ENCODE assay signal across 1 cellular context in the genomic region with DNA sequence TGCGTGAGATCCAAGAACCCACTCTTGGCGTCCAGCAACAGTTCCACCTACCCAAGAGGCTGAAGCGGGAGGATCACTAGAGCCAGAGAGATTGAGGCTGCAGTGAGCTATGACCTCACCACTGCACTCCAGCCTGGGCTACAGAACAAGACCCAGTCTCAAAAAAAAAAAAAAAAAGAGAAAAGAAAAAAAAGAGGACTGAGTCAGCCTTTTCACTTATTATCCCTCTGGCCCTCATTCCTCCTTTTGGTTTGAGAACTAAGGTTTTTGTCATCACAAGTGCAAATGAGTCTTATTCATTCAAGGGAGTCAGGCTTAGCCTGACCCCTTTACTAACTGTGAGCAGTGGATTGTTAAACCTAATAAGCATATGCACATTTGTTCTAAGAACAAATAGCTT.
A peak's percentile ranks its signal among the peaks of the same experiment; 100 is the strongest.
TF ChIP-seq lines count a peak whose summit lies in the region.

No MANE protein-coding gene starts in this region.

TF ChIP-seq in K562, 482 proteins besides CTCF, POLR2A, EP300 and RAD21 (continued from another document):
- 0 out of 2 replicates have a peak, but pooled peaks have one; percentile 8 for TF ChIP-seq MAFK (IDR thresholded peaks at IDR 0.05; ENCODE audit: low read length)
- TF ChIP-seq ATF7 (IDR thresholded peaks at IDR 0.05), result peak; percentile 48; the same call in 1 of the 2 replicates
- TF ChIP-seq, protein P1, sequence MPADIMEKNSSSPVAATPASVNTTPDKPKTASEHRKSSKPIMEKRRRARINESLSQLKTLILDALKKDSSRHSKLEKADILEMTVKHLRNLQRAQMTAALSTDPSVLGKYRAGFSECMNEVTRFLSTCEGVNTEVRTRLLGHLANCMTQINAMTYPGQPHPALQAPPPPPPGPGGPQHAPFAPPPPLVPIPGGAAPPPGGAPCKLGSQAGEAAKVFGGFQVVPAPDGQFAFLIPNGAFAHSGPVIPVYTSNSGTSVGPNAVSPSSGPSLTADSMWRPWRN (IDR thresholded peaks at IDR 0.05; ENCODE audit: low read depth), result peak; percentile 16; the same call in 1 of the 2 replicates
- TF ChIP-seq MAFG (tag; conservative IDR thresholded peaks at IDR 0.05), result 0 out of 2 replicates have a peak, but pooled peaks have one; percentile 26
- TF ChIP-seq JUND (IDR thresholded peaks at IDR 0.05; ENCODE audit: borderline replicate concordance, low read depth, low read length), result peak; percentile 23; the same call in 1 of the 2 replicates
- TF ChIP-seq JUND (tag; IDR thresholded peaks at IDR 0.05; ENCODE audit: borderline replicate concordance, low read depth, low read length), result no peak
- peak; percentile 80 for TF ChIP-seq ZNF316 (IDR thresholded peaks at IDR 0.05)
- TF ChIP-seq MYBL2 (IDR thresholded peaks at IDR 0.05; ENCODE audit: low read depth), result no peak
- TF ChIP-seq MYBL2 (CRISPR knock-in tag; IDR thresholded peaks at IDR 0.05; ENCODE audit: borderline replicate concordance), result no peak
- TF ChIP-seq ZNF384 (IDR thresholded peaks at IDR 0.05; ENCODE audit: low read depth, low read length), result peak; percentile 86
- TF ChIP-seq, protein P2, sequence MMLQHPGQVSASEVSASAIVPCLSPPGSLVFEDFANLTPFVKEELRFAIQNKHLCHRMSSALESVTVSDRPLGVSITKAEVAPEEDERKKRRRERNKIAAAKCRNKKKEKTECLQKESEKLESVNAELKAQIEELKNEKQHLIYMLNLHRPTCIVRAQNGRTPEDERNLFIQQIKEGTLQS (IDR thresholded peaks at IDR 0.05), result peak; percentile 60
- TF ChIP-seq, protein P2 (CRISPR knock-in tag; conservative IDR thresholded peaks at IDR 0.05), result no peak
- TF ChIP-seq ADNP (tag; IDR thresholded peaks at IDR 0.05), result no peak
